Comparison of ENCODE assay signal across 8 cellular contexts in the genomic region with DNA sequence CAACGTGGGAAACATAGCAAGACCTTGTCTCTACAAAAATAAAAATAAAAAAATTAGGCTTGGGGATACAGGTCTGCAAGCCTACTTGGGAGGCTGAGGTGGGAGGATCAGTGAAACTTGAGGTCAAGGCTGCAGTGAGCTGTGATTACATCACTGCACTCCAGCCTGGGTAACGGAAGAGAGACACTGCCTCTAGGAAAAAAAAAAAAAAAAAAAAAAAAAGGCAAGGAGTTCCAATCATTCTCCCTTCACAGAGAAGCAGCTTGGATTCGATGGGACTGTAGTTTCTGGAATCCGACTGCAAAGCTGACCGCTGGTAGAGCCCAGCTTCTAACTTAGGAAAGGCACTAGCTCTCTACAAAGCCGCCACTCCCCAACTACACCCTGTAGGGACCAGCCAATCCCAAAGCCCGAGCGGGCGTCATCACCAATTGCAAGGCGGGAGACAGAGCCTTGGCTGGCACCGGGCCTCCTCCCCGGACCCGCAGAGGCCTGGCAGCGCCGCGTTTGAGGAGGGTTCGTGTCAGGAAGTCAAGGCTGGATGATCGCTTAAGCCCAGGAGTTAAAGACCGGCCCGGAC. TPM values are rescaled to one million over a fixed set of nuclear protein-coding genes. Genes with fewer than 3 reads are reported as not detected.
DNase-seq lines count a peak whose midpoint lies in the region; ATAC-seq and TF ChIP-seq lines count a peak whose summit lies in the region.

No MANE protein-coding gene starts in this region.

- DNase-seq in GOT3 (lab: John Stamatoyannopoulos, UW) (peak; percentile 54), LHCN-M2 (ENCODE audit: low read depth) (peak; percentile 93), SHP77 treated with DMSO at 0.1 percent for 48 hours (lab: John Stamatoyannopoulos, UW) (peak; percentile 84), foreskin keratinocyte (peak; percentile 75 to 90), neural progenitor cell (ENCODE audit: low spot score) (peak; percentile 71)
- peak; percentile 66 for DNase-seq in activated gamma-delta T cell treated with anti-CD3 and anti-CD28 coated beads, Interleukin-2, amount 50 U/mL, for 16 hours (ENCODE audit: low read depth)

- H3K9me3 ChIP-seq in DOHH2 (ENCODE audit: control insufficient read depth, insufficient read depth, low read length) (no peaks in the 10 kb centered on the region), neural progenitor cell (ENCODE audit: low read depth) (no peaks in the 10 kb centered on the region), subcutaneous abdominal adipose tissue (ENCODE audit: control insufficient read depth in 5 of 5, low read length in 5 of 5) (peaks cover 0 to 3% (median 0%) of the 10 kb centered on the region in 5 donors)

- H3K4me2 ChIP-seq in DOHH2 (ENCODE audit: low read length) (peak overlapping the region; percentile 86), neural progenitor cell (peak overlapping the region; percentile 86)

- H3K4me3 ChIP-seq in DOHH2 (ENCODE audit: low read length) = peak overlapping the region; percentile 100
- H3K4me3 ChIP-seq in neural progenitor cell = peak overlapping the region; percentile 54
- peak overlapping the region; percentile 62 to 89 (median 85) for H3K4me3 ChIP-seq in subcutaneous abdominal adipose tissue (ENCODE audit: low read depth in 1 of 5, low read length in 5 of 5)

- H3K36me3 Mint-ChIP-seq in neural progenitor cell = no peaks in the 10 kb centered on the region

- no peak overlapping the region for H2AFZ ChIP-seq in neural progenitor cell (replicated peaks)

- H3K4me3 Mint-ChIP-seq in neural progenitor cell = peak overlapping the region; percentile 77

- TF ChIP-seq CTCF in DOHH2 (IDR thresholded peaks at IDR 0.05; ENCODE audit: low read depth, low read length, poor library complexity, severe bottlenecking) (no peak), foreskin keratinocyte (conservative IDR thresholded peaks at IDR 0.05) (no peak), neural progenitor cell (IDR thresholded peaks at IDR 0.05) (no peak)

- H3K9me2 ChIP-seq in DOHH2 (replicated peaks; ENCODE audit: control insufficient read depth, low read length) = no peaks in the 10 kb centered on the region

- H3K27me3 Mint-ChIP-seq in neural progenitor cell (ENCODE audit: insufficient read depth, low read depth) = peaks cover 12% of the 10 kb centered on the region

- H4K20me1 ChIP-seq in DOHH2 (ENCODE audit: control insufficient read depth, insufficient read depth, low read depth, low read length) = no peaks in the 10 kb centered on the region
- H4K20me1 ChIP-seq in neural progenitor cell (ENCODE audit: low read depth) = no peaks in the 10 kb centered on the region

- no peak overlapping the region for H3K27ac Mint-ChIP-seq in neural progenitor cell

- no peaks in the 10 kb centered on the region for H3K9me3 Mint-ChIP-seq in neural progenitor cell

- H3F3A ChIP-seq in DOHH2 (ENCODE audit: control insufficient read depth, insufficient read depth) (peaks cover 4% of the 10 kb centered on the region; the same call in 1 of the 2 replicates), neural progenitor cell (ENCODE audit: low read depth) (peaks cover 9% of the 10 kb centered on the region)

- ATAC-seq in foreskin keratinocyte = peak; percentile 78

- peaks cover 46% of the 10 kb centered on the region for H3K4me1 ChIP-seq in DOHH2 (ENCODE audit: control insufficient read depth, low read length)
- H3K4me1 ChIP-seq in foreskin keratinocyte = peaks cover 6% of the 10 kb centered on the region
- peaks cover 28% of the 10 kb centered on the region for H3K4me1 ChIP-seq in neural progenitor cell
- H3K4me1 ChIP-seq in subcutaneous abdominal adipose tissue (ENCODE audit: control insufficient read depth in 5 of 5, insufficient read depth in 5 of 5, low read length in 5 of 5) = peaks cover 7 to 25% (median 22%) of the 10 kb centered on the region in 5 donors

- H3K36me3 ChIP-seq in DOHH2 (ENCODE audit: control insufficient read depth, low read length) (peaks cover 16% of the 10 kb centered on the region), neural progenitor cell (no peaks in the 10 kb centered on the region), subcutaneous abdominal adipose tissue (ENCODE audit: control insufficient read depth in 5 of 5, insufficient read depth in 5 of 5, low read length in 5 of 5) (peaks cover 0 to 8% (median 5%) of the 10 kb centered on the region in 5 donors)

- H3K9ac ChIP-seq in neural progenitor cell (no peak overlapping the region), subcutaneous abdominal adipose tissue (ENCODE audit: low read length in 5 of 5) (peak overlapping the region in 4 of 5 donors; percentile 71 to 85 (median 82))

- H3K79me2 ChIP-seq in DOHH2 (ENCODE audit: control insufficient read depth, low read length) (peaks cover 24% of the 10 kb centered on the region), neural progenitor cell (ENCODE audit: low read depth) (peaks cover 40% of the 10 kb centered on the region)

- peaks cover 15% of the 10 kb centered on the region for H3K4me1 Mint-ChIP-seq in neural progenitor cell

- H3K27ac ChIP-seq in DOHH2 (ENCODE audit: low read depth, low read length) = 0 out of 2 replicates have a peak overlapping the region, but pooled peaks have one; percentile 84
- peak overlapping the region; percentile 87 for H3K27ac ChIP-seq in foreskin keratinocyte
- no peak overlapping the region for H3K27ac ChIP-seq in neural progenitor cell
- peak overlapping the region; percentile 90 for H3K27ac ChIP-seq in subcutaneous abdominal adipose tissue (ENCODE audit: low read depth, low read length)

- H3K27me3 ChIP-seq in DOHH2 (ENCODE audit: control insufficient read depth, low read length) (no peaks in the 10 kb centered on the region; the same call in 1 of the 2 replicates), foreskin keratinocyte (no peaks in the 10 kb centered on the region), neural progenitor cell (no peaks in the 10 kb centered on the region), subcutaneous abdominal adipose tissue (ENCODE audit: control insufficient read depth in 5 of 5, insufficient read depth in 4 of 5, low read length in 5 of 5) (no peaks in the 10 kb centered on the region)

RNA-seq across cellular contexts. Expression of a gene that starts 0.7 kb away (rescaled TPM):
- total RNA-seq in LHCN-M2 (2014; rRNA removed) = 48.8 and 56.8 TPM in 2 replicates
- 61.2 TPM for polyA plus RNA-seq in LHCN-M2 (2012)
- 57.9 and 67.0 TPM in 2 replicates for total RNA-seq in foreskin keratinocyte
- 61.9 and 71.7 TPM in 2 replicates for polyA plus RNA-seq in foreskin keratinocyte
- total RNA-seq in neural progenitor cell (ENCODE audit: low replicate concordance) = 61.4 and 76.9 TPM in 2 replicates

RNA-seq across cellular contexts. Expression of a gene that starts 27.8 kb away (rescaled TPM):
- total RNA-seq in LHCN-M2 (2014; rRNA removed) (19.6 and 21.0 TPM in 2 replicates), foreskin keratinocyte (67.9 and 71.4 TPM in 2 replicates), neural progenitor cell (ENCODE audit: low replicate concordance) (7.1 and 11.2 TPM in 2 replicates)
- polyA plus RNA-seq in LHCN-M2 (2012) = 16.9 TPM
- 85.9 and 87.5 TPM in 2 replicates for polyA plus RNA-seq in foreskin keratinocyte

RNA-seq across cellular contexts. Expression of a gene that starts 34.5 kb away (rescaled TPM):
- 65.1 and 76.6 TPM in 2 replicates for total RNA-seq in LHCN-M2 (2014; rRNA removed)
- polyA plus RNA-seq in LHCN-M2 (2012) = 36.7 TPM
- total RNA-seq in foreskin keratinocyte = 22.6 and 23.6 TPM in 2 replicates
- 20.2 and 20.8 TPM in 2 replicates for polyA plus RNA-seq in foreskin keratinocyte
- 23.9 and 24.3 TPM in 2 replicates for total RNA-seq in neural progenitor cell (ENCODE audit: low replicate concordance)

RNA-seq across cellular contexts. Expression of a gene that starts 37.4 kb away (rescaled TPM):
- total RNA-seq in LHCN-M2 (2014; rRNA removed) = 111 TPM in 2 replicates
- 44.3 TPM for polyA plus RNA-seq in LHCN-M2 (2012)
- total RNA-seq in foreskin keratinocyte = 78.2 and 83.5 TPM in 2 replicates
- 51.4 and 52.2 TPM in 2 replicates for polyA plus RNA-seq in foreskin keratinocyte
- 95.0 and 160 TPM in 2 replicates for total RNA-seq in neural progenitor cell (ENCODE audit: low replicate concordance)

RNA-seq across cellular contexts. Expression of a gene that starts 43.7 kb away (rescaled TPM):
- total RNA-seq in LHCN-M2 (2014; rRNA removed) = 9.4 and 10.8 TPM in 2 replicates
- polyA plus RNA-seq in LHCN-M2 (2012) = 8.3 TPM
- total RNA-seq in foreskin keratinocyte = 8.8 and 8.9 TPM in 2 replicates
- polyA plus RNA-seq in foreskin keratinocyte = 8.5 and 9.2 TPM in 2 replicates
- 7.5 and 10.7 TPM in 2 replicates for total RNA-seq in neural progenitor cell (ENCODE audit: low replicate concordance)
